16 cellular contexts compared by ENCODE assay signal in the genomic region with DNA sequence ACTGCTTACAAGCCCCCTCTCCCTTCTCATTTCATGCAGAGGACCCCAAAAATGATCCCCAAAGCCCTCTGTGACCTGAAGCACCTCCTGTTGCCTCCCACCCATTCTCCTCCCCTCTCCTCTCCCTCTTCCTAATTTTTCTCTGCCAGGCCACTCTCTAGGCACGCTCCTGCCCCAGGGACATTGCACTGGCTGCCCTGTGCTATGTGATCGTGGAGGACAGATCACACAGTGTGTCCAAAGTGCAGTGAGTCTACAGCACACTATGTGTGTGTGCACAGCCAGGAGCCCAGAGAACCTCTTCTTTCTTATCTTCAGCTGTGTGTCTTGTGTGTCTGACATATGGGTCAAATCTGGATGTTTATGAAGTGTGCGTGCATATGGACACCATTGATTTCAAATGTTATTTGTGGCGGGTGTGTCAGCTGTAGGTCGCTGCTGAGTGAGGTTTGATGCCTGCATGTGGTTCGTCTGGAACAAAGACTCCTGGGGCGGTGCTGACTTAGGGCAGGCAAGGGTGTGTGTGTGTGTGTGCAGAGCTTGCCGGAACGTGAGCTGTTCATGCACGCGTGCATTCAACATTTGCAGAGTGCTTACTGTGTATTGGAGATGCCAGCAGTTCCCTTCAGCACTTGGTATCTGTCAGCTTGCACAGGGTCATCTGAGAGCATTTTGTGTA. TPM values are rescaled to one million over a fixed set of nuclear protein-coding genes. Genes with fewer than 3 reads are reported as not detected.
DNase-seq lines count a peak whose midpoint lies in the region; ATAC-seq and TF ChIP-seq lines count a peak whose summit lies in the region.
"Had no signal": no experiment of that assay in that cellular context is flagged by ENCODE, and none has a peak within 500 bp of the region (broad histone marks: within the 10 kb centered on the region; RNA-seq: fewer than 3 reads in every experiment).

No MANE protein-coding gene starts in this region.

- no peak overlapping the region for H2BK120ac ChIP-seq in mesendoderm (ENCODE audit: low read depth, low read length)

- H3K9me3 ChIP-seq in left lung, result no peaks in the 10 kb centered on the region
- H3K9me3 ChIP-seq: pancreas, spleen, stomach had no signal

- WGBS in mesendoderm (ENCODE audit: extremely low coverage, insufficient coverage, low lambda C conversion rate), result no CpG with 5 or more reads among the region's 11 CpGs

- peaks cover 40% of the 10 kb centered on the region for H3K4me1 Mint-ChIP-seq in brain
- peaks cover 9 to 35% (median 32%) of the 10 kb centered on the region in 4 donors for H3K4me1 Mint-ChIP-seq in naive thymus-derived CD8-positive, alpha-beta T cell

- ATAC-seq in naive thymus-derived CD8-positive, alpha-beta T cell, result no peak
- no peak for ATAC-seq in left lung
- ATAC-seq: pancreas had no signal

- H3K18ac ChIP-seq in mesendoderm (ENCODE audit: low read length), result no peak overlapping the region

- H3K27me3 ChIP-seq in mesendoderm (ENCODE audit: insufficient read depth, low read length, poor library complexity) (no peaks in the 10 kb centered on the region), left lung (peaks cover 0 to 2% of the 10 kb centered on the region in 2 donors)
- H3K27me3 ChIP-seq: brain microvascular endothelial cell, pancreas, stomach had no signal

- POLR2A ChIA-PET in naive thymus-derived CD8-positive, alpha-beta T cell (lab: Charles Lee), result interaction anchor here (1.1 to 1.2 kb wide), 3 partner anchors 22 to 354 kb away, joined by 3 read pairs; a partner anchor contains a TSS

- H3K79me2 ChIP-seq in mesendoderm (ENCODE audit: control insufficient read depth, insufficient read depth, low read length), result no peaks in the 10 kb centered on the region

- peaks cover 0 to 4% (median 0%) of the 10 kb centered on the region in 5 experiments for H3K9me3 Mint-ChIP-seq in brain
- no peaks in the 10 kb centered on the region for H3K9me3 Mint-ChIP-seq in naive thymus-derived CD8-positive, alpha-beta T cell
- H3K9me3 Mint-ChIP-seq: mesothelial cell of epicardium had no signal

- intact Hi-C loops in left lung (cut with DNase I), result no loop called here

- peak overlapping the region in 3 of 5 experiments; percentile 16 to 89 (median 20) for H3K27ac Mint-ChIP-seq in brain
- H3K27ac Mint-ChIP-seq in naive thymus-derived CD8-positive, alpha-beta T cell, result peak overlapping the region in 5 of 10 donors; percentile 8 to 74 (median 24)

- H3K56ac ChIP-seq in mesendoderm (ENCODE audit: low read length), result no peak overlapping the region

- H2BK5ac ChIP-seq in mesendoderm (ENCODE audit: low read length), result no peak overlapping the region

- no peak overlapping the region for H2AK5ac ChIP-seq in mesendoderm (ENCODE audit: low read length)

- DNase-seq in AG20443 (ENCODE audit: low spot score) (peak; percentile 50), HFF-Myc (ENCODE audit: extremely low read depth, low read depth) (peak; percentile 71), 8988T (no peak), mesendoderm (no peak), NK-92 (lab: John Stamatoyannopoulos, UW; ENCODE audit: unreplicated experiment) (no peak), left lung (no peak)
- no peak for DNase-seq in naive thymus-derived CD8-positive, alpha-beta T cell
- DNase-seq: brain microvascular endothelial cell; effector memory CD4-positive, alpha-beta T cell; NCI-H2081 treated with DMSO at 0.1 percent for 48 hours; spleen; stomach had no signal

- peaks cover 2% of the 10 kb centered on the region for H3K79me1 ChIP-seq in mesendoderm (ENCODE audit: low read length)

- H3K4me1 ChIP-seq in mesendoderm (ENCODE audit: control insufficient read depth, low read depth, low read length) (no peaks in the 10 kb centered on the region), left lung (peaks cover 3 to 18% of the 10 kb centered on the region in 2 donors)

- H3K4ac ChIP-seq in mesendoderm (ENCODE audit: low read depth, low read length), result no peak overlapping the region

- TF ChIP-seq CTCF in HFF-Myc (IDR thresholded peaks at IDR 0.05; ENCODE audit: low read depth, low read length, missing control alignments) (no peak), brain (conservative IDR thresholded peaks at IDR 0.05) (no peak), left lung (IDR thresholded peaks at IDR 0.05) (no peak)

- no peak overlapping the region for H4K5ac ChIP-seq in mesendoderm (ENCODE audit: low read length)

- peak overlapping the region; percentile 20 to 95 (median 85) for H3K4me3 Mint-ChIP-seq in brain
- H3K4me3 Mint-ChIP-seq in naive thymus-derived CD8-positive, alpha-beta T cell, result peak overlapping the region in 8 of 10 donors; percentile 8 to 87 (median 19)

- H3K27ac ChIP-seq in mesendoderm (ENCODE audit: low read depth, low read length) (no peak overlapping the region), left lung (no peak overlapping the region)
- H3K27ac ChIP-seq: brain microvascular endothelial cell, pancreas, SK-N-MC had no signal

- H3K36me3 ChIP-seq in mesendoderm (ENCODE audit: control insufficient read depth, insufficient read depth, low read length) (no peaks in the 10 kb centered on the region), left lung (no peaks in the 10 kb centered on the region)
- H3K36me3 ChIP-seq: brain microvascular endothelial cell, pancreas, spleen, stomach had no signal

- H3K36me3 Mint-ChIP-seq in brain, result peaks cover 3% of the 10 kb centered on the region
- no peaks in the 10 kb centered on the region for H3K36me3 Mint-ChIP-seq in naive thymus-derived CD8-positive, alpha-beta T cell
- H3K36me3 Mint-ChIP-seq: mesothelial cell of epicardium had no signal

- H3K27me3 Mint-ChIP-seq in brain, result peaks cover 3% of the 10 kb centered on the region
- H3K27me3 Mint-ChIP-seq in naive thymus-derived CD8-positive, alpha-beta T cell, result peaks cover under 1 to 9% (median 4%) of the 10 kb centered on the region in 5 donors

- no peak overlapping the region for H3K4me3 ChIP-seq in HFF-Myc (replicated peaks; ENCODE audit: low read depth, low read length)
- no peak overlapping the region for H3K4me3 ChIP-seq in mesendoderm (ENCODE audit: low read length)
- H3K4me3 ChIP-seq in left lung, result no peak overlapping the region
- H3K4me3 ChIP-seq: pancreas, SK-N-MC, stomach had no signal

- no peak overlapping the region for H4K8ac ChIP-seq in mesendoderm (ENCODE audit: low read depth, low read length)

- no peak overlapping the region for H3K4me2 ChIP-seq in mesendoderm (ENCODE audit: low read length)

- H3K23ac ChIP-seq in mesendoderm (ENCODE audit: low read length), result no peak overlapping the region

- H2BK15ac ChIP-seq in mesendoderm (replicated peaks; ENCODE audit: low read depth), result no peak overlapping the region

- H3K9ac ChIP-seq in mesendoderm (ENCODE audit: low read length), result no peak overlapping the region

RNA-seq across cellular contexts. Expression of a gene that starts 2.1 kb away (rescaled TPM):
- 10.9 TPM for polyA plus RNA-seq in brain (ENCODE audit: insufficient read depth, low read depth, low replicate concordance)
- total RNA-seq in naive thymus-derived CD8-positive, alpha-beta T cell, result 10 to 100 TPM; 12.1 to 13.9 TPM
- polyA plus RNA-seq in naive thymus-derived CD8-positive, alpha-beta T cell, result 1 to 10 TPM; 3.3 to 5.7 (median 5.3) TPM
- 2.7 TPM for polyA plus RNA-seq in mesendoderm (2013, experiment 1 of 2)
- polyA plus RNA-seq in mesendoderm (2013, experiment 2 of 2), result 2.7 TPM
- total RNA-seq in left lung, result 10 to 100 TPM in 1 of 2 donors, 1 to 10 TPM in 1; 9.0 to 10.4 TPM

RNA-seq across cellular contexts. Expression of a gene that starts 22.1 kb away (rescaled TPM):
- 124 TPM for polyA plus RNA-seq in brain (ENCODE audit: insufficient read depth, low read depth, low replicate concordance)
- total RNA-seq in naive thymus-derived CD8-positive, alpha-beta T cell, result not detected
- under 1 TPM in 2 of 3 donors, not detected in 1; 0.09 to 0.27 TPM for polyA plus RNA-seq in naive thymus-derived CD8-positive, alpha-beta T cell
- polyA plus RNA-seq in mesendoderm (2013, experiment 1 of 2), result 3.9 TPM
- polyA plus RNA-seq in mesendoderm (2013, experiment 2 of 2), result 3.6 TPM
- total RNA-seq in left lung, result 1 to 10 TPM; 1.6 to 4.9 TPM

RNA-seq across cellular contexts. Expression of a gene that starts 28.2 kb away (rescaled TPM):
- 22.2 TPM for polyA plus RNA-seq in brain (ENCODE audit: insufficient read depth, low read depth, low replicate concordance)
- not detected for total RNA-seq in naive thymus-derived CD8-positive, alpha-beta T cell
- 1 to 10 TPM in 1 of 3 donors, under 1 TPM in 1, not detected in 1; 0.55 to 1.1 TPM for polyA plus RNA-seq in naive thymus-derived CD8-positive, alpha-beta T cell
- 17.2 TPM for polyA plus RNA-seq in mesendoderm (2013, experiment 1 of 2)
- 16.7 TPM for polyA plus RNA-seq in mesendoderm (2013, experiment 2 of 2)
- 10 to 100 TPM; 22.5 to 44.7 TPM for total RNA-seq in left lung

RNA-seq across cellular contexts. Expression of a gene that starts 46.2 kb away (rescaled TPM):
- 32.9 TPM for polyA plus RNA-seq in brain (ENCODE audit: insufficient read depth, low read depth, low replicate concordance)
- 100 to 1,000 TPM; 138 to 165 TPM for total RNA-seq in naive thymus-derived CD8-positive, alpha-beta T cell
- 100 to 1,000 TPM; 165 to 196 (median 176) TPM for polyA plus RNA-seq in naive thymus-derived CD8-positive, alpha-beta T cell
- polyA plus RNA-seq in mesendoderm (2013, experiment 1 of 2), result 86.9 TPM
- 82.8 TPM for polyA plus RNA-seq in mesendoderm (2013, experiment 2 of 2)
- 10 to 100 TPM; 51.7 to 52.1 TPM for total RNA-seq in left lung

RNA-seq across cellular contexts. Expression of a gene that starts 48.7 kb away (rescaled TPM):
- 29.6 TPM for polyA plus RNA-seq in brain (ENCODE audit: insufficient read depth, low read depth, low replicate concordance)
- 10 to 100 TPM; 24.2 to 25.7 TPM for total RNA-seq in naive thymus-derived CD8-positive, alpha-beta T cell
- polyA plus RNA-seq in naive thymus-derived CD8-positive, alpha-beta T cell, result 1 to 10 TPM; 1.2 to 2.0 (median 1.9) TPM
- 6.2 TPM for polyA plus RNA-seq in mesendoderm (2013, experiment 1 of 2)
- 6.5 TPM for polyA plus RNA-seq in mesendoderm (2013, experiment 2 of 2)
- 10 to 100 TPM; 11.3 to 13.8 TPM for total RNA-seq in left lung

Comparison
In these comparisons a context has a peak if more than half of its experiments do, and no peak if none do; other contexts are left out.
1. DNase-seq: peak in AG20443 (single experiment) and HFF-Myc (single experiment); none in naive thymus-derived CD8-positive, alpha-beta T cell (0 of 10), 8988T (single experiment), mesendoderm (single experiment), NK-92 (single experiment) and left lung (0 of 2).
2. RNA of a gene that starts 28.2 kb away (total RNA-seq): 22.5 to 44.7 TPM in left lung; not detected in naive thymus-derived CD8-positive, alpha-beta T cell; every median in the first group is over 10 times any median in the second.